In genomic region chr6:119261944-119262284, GRCh38 we compare ENCODE assay signal across 16 cellular contexts.
DNase-seq lines count a peak whose midpoint lies in the region; ATAC-seq and TF ChIP-seq lines count a peak whose summit lies in the region.
"Had no signal": no experiment of that assay in that cellular context is flagged by ENCODE, and none has a peak within 500 bp of the region (broad histone marks: within the 10 kb centered on the region; RNA-seq: fewer than 3 reads in every experiment).

No MANE protein-coding gene starts in this region.

- peaks cover 16% of the 10 kb centered on the region for H3K36me3 Mint-ChIP-seq in activated CD8-positive, alpha-beta T cell treated with anti-CD3 and anti-CD28 coated beads for 36 hours (ENCODE audit: low read depth)
- peaks cover 18% of the 10 kb centered on the region for H3K36me3 Mint-ChIP-seq in activated CD8-positive, alpha-beta T cell treated with anti-CD3 and anti-CD28 coated beads, Interleukin-2, amount 10 ng/mL, durations not matched to agents 7 days and 5 days (ENCODE audit: low read depth)
- H3K36me3 Mint-ChIP-seq in endodermal cell (ENCODE audit: low read depth), result peaks cover 20% of the 10 kb centered on the region

- peaks cover 21% of the 10 kb centered on the region for H3K4me1 Mint-ChIP-seq in activated CD8-positive, alpha-beta T cell treated with anti-CD3 and anti-CD28 coated beads for 36 hours (ENCODE audit: low read depth)
- H3K4me1 Mint-ChIP-seq in activated CD8-positive, alpha-beta T cell treated with anti-CD3 and anti-CD28 coated beads, Interleukin-2, amount 10 ng/mL, durations not matched to agents 7 days and 5 days (ENCODE audit: low read depth), result peaks cover 17% of the 10 kb centered on the region
- H3K4me1 Mint-ChIP-seq in endodermal cell, result peaks cover 16% of the 10 kb centered on the region

- CTCF ChIA-PET in activated CD8-positive, alpha-beta T cell treated with anti-CD3 and anti-CD28 coated beads for 36 hours (lab: Charles Lee), result interaction anchor here (1.0 kb wide), 1 partner anchor 20 kb away, joined by 3 read pairs; no protein-coding TSS in a partner anchor
- CTCF ChIA-PET in activated CD8-positive, alpha-beta T cell treated with anti-CD3 and anti-CD28 coated beads, Interleukin-2, amount 10 ng/mL, durations not matched to agents 7 days and 5 days (lab: Charles Lee), result no interaction called here

- no peak overlapping the region for H3K4me2 ChIP-seq in hepatocyte

- no peaks in the 10 kb centered on the region for H4K20me1 ChIP-seq in hepatocyte (ENCODE audit: insufficient read depth, poor library complexity, severe bottlenecking)

- peaks cover 3% of the 10 kb centered on the region for H3K9me3 Mint-ChIP-seq in activated CD8-positive, alpha-beta T cell treated with anti-CD3 and anti-CD28 coated beads for 36 hours
- H3K9me3 Mint-ChIP-seq in activated CD8-positive, alpha-beta T cell treated with anti-CD3 and anti-CD28 coated beads, Interleukin-2, amount 10 ng/mL, durations not matched to agents 7 days and 5 days (ENCODE audit: insufficient read depth), result no peaks in the 10 kb centered on the region
- peaks cover 1% of the 10 kb centered on the region for H3K9me3 Mint-ChIP-seq in endodermal cell

- H3K27me3 Mint-ChIP-seq in activated CD8-positive, alpha-beta T cell treated with anti-CD3 and anti-CD28 coated beads for 36 hours, result no peaks in the 10 kb centered on the region
- H3K27me3 Mint-ChIP-seq in activated CD8-positive, alpha-beta T cell treated with anti-CD3 and anti-CD28 coated beads, Interleukin-2, amount 10 ng/mL, durations not matched to agents 7 days and 5 days (ENCODE audit: low read depth), result no peaks in the 10 kb centered on the region
- no peaks in the 10 kb centered on the region for H3K27me3 Mint-ChIP-seq in endodermal cell (ENCODE audit: insufficient read depth)

- H3K4me3 ChIP-seq in hepatocyte (no peak overlapping the region), suprapubic skin (no peak overlapping the region), endodermal cell (ENCODE audit: low read length) (no peak overlapping the region)
- H3K4me3 ChIP-seq: SJCRH30, tibial artery had no signal

- no peak for TF ChIP-seq POLR2A in suprapubic skin (IDR thresholded peaks at IDR 0.05)

- H3K4me1 ChIP-seq in hepatocyte (ENCODE audit: insufficient read depth), result peaks cover 5% of the 10 kb centered on the region
- H3K4me1 ChIP-seq in suprapubic skin, result no peaks in the 10 kb centered on the region
- no peaks in the 10 kb centered on the region for H3K4me1 ChIP-seq in endodermal cell (ENCODE audit: control insufficient read depth, insufficient read depth, low read length)
- H3K4me1 ChIP-seq: SJCRH30 had no signal

- TF ChIP-seq EP300 in suprapubic skin (IDR thresholded peaks at IDR 0.05), result no peak

- peak overlapping the region; percentile 60 for H3K27ac ChIP-seq in hepatocyte
- H3K27ac ChIP-seq in suprapubic skin, result peak overlapping the region; percentile 4
- H3K27ac ChIP-seq in endodermal cell (ENCODE audit: low read depth, low read length), result no peak overlapping the region
- H3K27ac ChIP-seq: SJCRH30, tibial artery had no signal

- peak overlapping the region; percentile 47 for H3K27ac Mint-ChIP-seq in activated CD8-positive, alpha-beta T cell treated with anti-CD3 and anti-CD28 coated beads for 36 hours
- no peak overlapping the region for H3K27ac Mint-ChIP-seq in activated CD8-positive, alpha-beta T cell treated with anti-CD3 and anti-CD28 coated beads, Interleukin-2, amount 10 ng/mL, durations not matched to agents 7 days and 5 days
- no peak overlapping the region for H3K27ac Mint-ChIP-seq in endodermal cell

- WGBS in hepatocyte (ENCODE audit: low lambda C conversion rate, missing lambda C conversion rate), result 63% methylated on average over 3 of the region's 3 CpGs
- WGBS in suprapubic skin, result 81% methylated on average over 3 of the region's 3 CpGs
- WGBS in endodermal cell (ENCODE audit: insufficient coverage in 1 of 2, insufficient read length in 1 of 2), 2 experiments, result 93 to 100% methylated on average over 1 to 3 of the region's 3 CpGs

- ATAC-seq in activated CD8-positive, alpha-beta T cell treated with anti-CD3 and anti-CD28 coated beads for 36 hours, result no peak
- no peak for ATAC-seq in activated CD8-positive, alpha-beta T cell treated with anti-CD3 and anti-CD28 coated beads, Interleukin-2, amount 10 ng/mL, durations not matched to agents 7 days and 5 days

- H3K4me3 Mint-ChIP-seq in activated CD8-positive, alpha-beta T cell treated with anti-CD3 and anti-CD28 coated beads for 36 hours, result no peak overlapping the region
- H3K4me3 Mint-ChIP-seq in activated CD8-positive, alpha-beta T cell treated with anti-CD3 and anti-CD28 coated beads, Interleukin-2, amount 10 ng/mL, durations not matched to agents 7 days and 5 days, result no peak overlapping the region
- H3K4me3 Mint-ChIP-seq in endodermal cell, result no peak overlapping the region
- H3K4me3 Mint-ChIP-seq: activated naive CD4-positive, alpha-beta T cell treated with anti-CD3 and anti-CD28 coated beads for 36 hours had no signal

- H2AFZ ChIP-seq in hepatocyte, result no peak overlapping the region

- H3K36me3 ChIP-seq in hepatocyte (replicated peaks; ENCODE audit: insufficient read depth, low read depth) (no peaks in the 10 kb centered on the region), suprapubic skin (no peaks in the 10 kb centered on the region), endodermal cell (ENCODE audit: control insufficient read depth, insufficient read depth, low read length) (peaks cover 6% of the 10 kb centered on the region)
- H3K36me3 ChIP-seq: SJCRH30, tibial artery had no signal

- no peak for DNase-seq in activated CD8-positive, alpha-beta T cell treated with anti-CD3 and anti-CD28 coated beads for 36 hours
- DNase-seq in activated CD8-positive, alpha-beta T cell treated with anti-CD3 and anti-CD28 coated beads, Interleukin-2, amount 10 ng/mL, durations not matched to agents 7 days and 5 days, result no peak
- DNase-seq in NCI-H2171 (lab: John Stamatoyannopoulos, UW) (peak; percentile 12), hepatocyte (ENCODE audit: low spot score) (no peak), suprapubic skin (ENCODE audit: low spot score in 2 of 2) (no peak), endodermal cell (no peak), NCI-H2081 (lab: John Stamatoyannopoulos, UW) (no peak), mucosa of gallbladder (ENCODE audit: low spot score) (no peak)
- DNase-seq: activated naive CD4-positive, alpha-beta T cell treated with anti-CD3 and anti-CD28 coated beads for 36 hours; cortex of kidney; foreskin melanocyte; midbrain; NCI-H526 treated with DMSO at 0.1 percent for 48 hours; SJCRH30; T-helper 9 cell; tibial artery had no signal

- TF ChIP-seq CTCF in activated CD8-positive, alpha-beta T cell treated with anti-CD3 and anti-CD28 coated beads for 36 hours (IDR thresholded peaks at IDR 0.05), result no peak
- TF ChIP-seq CTCF in hepatocyte (IDR thresholded peaks at IDR 0.05; ENCODE audit: poor library complexity) (no peak), suprapubic skin (IDR thresholded peaks at IDR 0.05) (no peak), endodermal cell (conservative IDR thresholded peaks at IDR 0.05) (no peak)

- H3K9ac ChIP-seq in endodermal cell (ENCODE audit: extremely low read depth, low read length, poor library complexity, severe bottlenecking), result no peak overlapping the region

- POLR2A ChIA-PET in activated CD8-positive, alpha-beta T cell treated with anti-CD3 and anti-CD28 coated beads for 36 hours (lab: Charles Lee), result no interaction called here
- POLR2A ChIA-PET in activated CD8-positive, alpha-beta T cell treated with anti-CD3 and anti-CD28 coated beads, Interleukin-2, amount 10 ng/mL, durations not matched to agents 7 days and 5 days (lab: Charles Lee), result no interaction called here

- no peaks in the 10 kb centered on the region for H3K9me2 ChIP-seq in hepatocyte (replicated peaks; ENCODE audit: insufficient read depth)

- intact Hi-C loops in activated CD8-positive, alpha-beta T cell treated with anti-CD3 and anti-CD28 coated beads for 36 hours (cut with micrococcal nuclease), result no loop called here

- peaks cover 57% of the 10 kb centered on the region for H3K79me2 ChIP-seq in hepatocyte

- H3K9me3 ChIP-seq in hepatocyte (ENCODE audit: low read depth) (no peaks in the 10 kb centered on the region), suprapubic skin (no peaks in the 10 kb centered on the region), endodermal cell (ENCODE audit: control insufficient read depth, low read length) (no peaks in the 10 kb centered on the region)
- H3K9me3 ChIP-seq: SJCRH30, tibial artery had no signal

- H3K27me3 ChIP-seq in hepatocyte, result no peaks in the 10 kb centered on the region
- H3K27me3 ChIP-seq in suprapubic skin, result no peaks in the 10 kb centered on the region
- H3K27me3 ChIP-seq in endodermal cell (ENCODE audit: control insufficient read depth, insufficient read depth, low read length, poor library complexity, severe bottlenecking), result no peaks in the 10 kb centered on the region
- H3K27me3 ChIP-seq: SJCRH30, tibial artery had no signal
